8 cellular contexts compared by ENCODE assay signal in the genomic region with DNA sequence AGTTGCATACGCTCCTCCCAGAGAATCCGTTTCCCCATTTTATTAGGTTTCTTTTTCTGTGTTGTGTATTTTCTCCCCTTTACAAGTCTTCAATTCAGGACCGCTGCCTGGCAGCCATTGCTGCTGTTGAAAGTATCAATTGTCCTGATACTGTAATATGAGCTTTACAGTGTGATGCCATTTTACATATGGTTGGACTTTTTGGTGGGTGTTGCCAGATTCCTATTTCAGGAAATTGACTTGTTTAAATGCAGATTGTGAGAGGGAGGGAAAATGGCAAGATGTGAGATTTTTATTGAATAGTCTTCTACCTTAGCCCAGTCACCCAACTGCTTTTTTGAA. TPM values are rescaled to one million over a fixed set of nuclear protein-coding genes. Genes with fewer than 3 reads are reported as not detected.
A peak's percentile ranks its signal among the peaks of the same experiment; 100 is the strongest.
DNase-seq lines count a peak whose midpoint lies in the region; ATAC-seq and TF ChIP-seq lines count a peak whose summit lies in the region.

No MANE protein-coding gene starts in this region.

- H2BK120ac ChIP-seq in IMR-90 (ENCODE audit: low read depth, low read length) = no peak overlapping the region

- peak overlapping the region; percentile 99 for H3K9ac ChIP-seq in IMR-90 (ENCODE audit: low read depth, low read length)

- peak overlapping the region; percentile 94 for H3K27ac Mint-ChIP-seq in CD4-positive, alpha-beta T cell
- peak overlapping the region; percentile 96 for H3K27ac Mint-ChIP-seq in activated T-helper 17 cell treated with anti-CD3 and anti-CD28 coated beads, Interleukin-2, amount 50 U/mL, for 72 hours
- peak overlapping the region; percentile 98 for H3K27ac Mint-ChIP-seq in stimulated activated naive B cell treated with anti-CD40 and anti-IgM and Interleukin-4, amounts not matched to agents 10 μg/mL and 1 μg/mL and 100 μg/mL, for 72 hours

- H3K14ac ChIP-seq in IMR-90 (replicated peaks; ENCODE audit: low read depth, low read length) = peak overlapping the region; percentile 94

- H2BK15ac ChIP-seq in IMR-90 (ENCODE audit: low read depth, low read length) = no peak overlapping the region

- peak overlapping the region; percentile 76 for H3K4me3 ChIP-seq in IMR-90 (ENCODE audit: insufficient read depth, low read depth, low read length)
- peak overlapping the region; percentile 97 for H3K4me3 ChIP-seq in iPS-11a (ENCODE audit: low read depth, low read length)

- H4K20me1 ChIP-seq in IMR-90 (ENCODE audit: insufficient read depth, low read length) = peaks cover 58% of the 10 kb centered on the region

- ATAC-seq in CD4-positive, alpha-beta T cell (ENCODE audit: poor library complexity) = no peak
- no peak for ATAC-seq in IMR-90 (ENCODE audit: low read depth)
- no peak for ATAC-seq in activated T-helper 17 cell treated with anti-CD3 and anti-CD28 coated beads, Interleukin-2, amount 50 U/mL, for 72 hours (replicated peaks)
- ATAC-seq in stimulated activated naive B cell treated with anti-CD40 and anti-IgM and Interleukin-4, amounts not matched to agents 10 μg/mL and 1 μg/mL and 100 μg/mL, for 72 hours (replicated peaks) = no peak
- no peak for ATAC-seq in HG03159 (IDR thresholded peaks at IDR 0.05; ENCODE audit: unreplicated experiment)

- H2BK5ac ChIP-seq in IMR-90 (ENCODE audit: low read depth, low read length, poor library complexity, severe bottlenecking) = peak overlapping the region; percentile 85

- H3K79me1 ChIP-seq in IMR-90 (ENCODE audit: low read depth in 1 of 2, low read length in 2 of 2) = peaks cover 13 to 41% of the 10 kb centered on the region in 2 experiments; a peak in 3 of 4 replicates

- TSS peak; percentile 49 for BruUV-seq in IMR-90 (replicated peaks; lab: Mats Ljungman, UMichigan)

- H4K5ac ChIP-seq in IMR-90 (ENCODE audit: low read depth, low read length) = peak overlapping the region; percentile 43; the same call in 1 of the 2 replicates

- peaks cover 75% of the 10 kb centered on the region for H3K4me1 Mint-ChIP-seq in CD4-positive, alpha-beta T cell (ENCODE audit: low read depth)
- H3K4me1 Mint-ChIP-seq in activated T-helper 17 cell treated with anti-CD3 and anti-CD28 coated beads, Interleukin-2, amount 50 U/mL, for 72 hours = peaks cover 22% of the 10 kb centered on the region
- peaks cover 33 to 55% of the 10 kb centered on the region in 2 donors for H3K4me1 Mint-ChIP-seq in stimulated activated naive B cell treated with anti-CD40 and anti-IgM and Interleukin-4, amounts not matched to agents 10 μg/mL and 1 μg/mL and 100 μg/mL, for 72 hours

- no peak for TF ChIP-seq POLR2A in IMR-90 (IDR thresholded peaks at IDR 0.05; ENCODE audit: low read depth, low read length)

- H3K9me3 ChIP-seq in CD4-positive, alpha-beta T cell (ENCODE audit: control insufficient read depth, low read length) = no peaks in the 10 kb centered on the region
- H3K9me3 ChIP-seq in IMR-90 (ENCODE audit: control insufficient read depth, insufficient read depth, low read length) = no peaks in the 10 kb centered on the region

- H3K4me3 Mint-ChIP-seq in CD4-positive, alpha-beta T cell = peak overlapping the region; percentile 98
- H3K4me3 Mint-ChIP-seq in activated T-helper 17 cell treated with anti-CD3 and anti-CD28 coated beads, Interleukin-2, amount 50 U/mL, for 72 hours = peak overlapping the region; percentile 96
- peak overlapping the region; percentile 92 to 98 for H3K4me3 Mint-ChIP-seq in stimulated activated naive B cell treated with anti-CD40 and anti-IgM and Interleukin-4, amounts not matched to agents 10 μg/mL and 1 μg/mL and 100 μg/mL, for 72 hours

- WGBS in IMR-90 (ENCODE audit: extremely low coverage in 2 of 2, insufficient read length in 1 of 2), 2 experiments = no CpG with 5 or more reads among the region's 3 CpGs

- TF ChIP-seq RAD21 in IMR-90 (IDR thresholded peaks at IDR 0.05; ENCODE audit: low read length) = no peak

- CTCF ChIA-PET in CD4-positive, alpha-beta T cell (lab: Charles Lee) = interaction anchor here (1.4 kb wide), 1 partner anchor 195 kb away, joined by 6 read pairs; no protein-coding TSS in a partner anchor
- CTCF ChIA-PET in IMR-90 (lab: Yijun Ruan, JAX) = no interaction called here

- POLR2A ChIA-PET in CD4-positive, alpha-beta T cell (lab: Charles Lee) = interaction anchor here (0.5 to 1.4 kb wide), 7 partner anchors 8 to 195 kb away, joined by 3 to 8 read pairs (median 4); no protein-coding TSS in a partner anchor
- POLR2A ChIA-PET in IMR-90 (lab: Charles Lee; ENCODE audit: unreplicated experiment) = no interaction called here

- peak overlapping the region; percentile 94 for H3K56ac ChIP-seq in IMR-90 (ENCODE audit: extremely low read depth, insufficient read depth, low read length)

- no peak for TF ChIP-seq CTCF in CD4-positive, alpha-beta T cell (IDR thresholded peaks at IDR 0.05)
- no peak for TF ChIP-seq CTCF in IMR-90 (conservative IDR thresholded peaks at IDR 0.05; ENCODE audit: low read depth, low read length)

- H4K91ac ChIP-seq in IMR-90 (ENCODE audit: insufficient read depth, low read depth, low read length) = peak overlapping the region; percentile 66; the same call in 1 of the 2 replicates

- peak overlapping the region; percentile 98 for H3K4me2 ChIP-seq in IMR-90 (ENCODE audit: low read depth, low read length)

- H2AFZ ChIP-seq in IMR-90 (replicated peaks; ENCODE audit: low read length, poor library complexity) = no peak overlapping the region

- peak overlapping the region; percentile 90; the same call in 1 of the 2 replicates for H2AK5ac ChIP-seq in IMR-90 (ENCODE audit: low read depth, low read length)

- peak overlapping the region; percentile 54 to 55; a peak in 2 of 4 replicates for H4K8ac ChIP-seq in IMR-90 (ENCODE audit: low read depth in 2 of 2, low read length in 2 of 2)

- DNase-seq in CD4-positive, alpha-beta T cell = no peak
- DNase-seq in IMR-90 (peak; percentile 56), cortex of kidney (lab: John Stamatoyannopoulos, UW) (no peak), iPS-NIHi7 (ENCODE audit: extremely low spot score) (no peak)
- no peak for DNase-seq in stimulated activated naive B cell treated with anti-CD40 and anti-IgM and Interleukin-4, amounts not matched to agents 10 μg/mL and 1 μg/mL and 100 μg/mL, for 72 hours

- H3K18ac ChIP-seq in IMR-90 (ENCODE audit: low read depth, low read length) = no peak overlapping the region

- peak overlapping the region; percentile 98 for H2AK9ac ChIP-seq in IMR-90 (replicated peaks; ENCODE audit: low read depth, low read length, poor library complexity)

- no peaks in the 10 kb centered on the region for H3K9me3 Mint-ChIP-seq in CD4-positive, alpha-beta T cell
- H3K9me3 Mint-ChIP-seq in activated T-helper 17 cell treated with anti-CD3 and anti-CD28 coated beads, Interleukin-2, amount 50 U/mL, for 72 hours = no peaks in the 10 kb centered on the region
- H3K9me3 Mint-ChIP-seq in stimulated activated naive B cell treated with anti-CD40 and anti-IgM and Interleukin-4, amounts not matched to agents 10 μg/mL and 1 μg/mL and 100 μg/mL, for 72 hours = no peaks in the 10 kb centered on the region

- in situ Hi-C loops in IMR-90 (cut with MboI; ENCODE audit: low sequenced_read_pairs) = loop anchor here (10.0 kb wide), 1 partner anchor 194 kb away; no protein-coding TSS in a partner anchor

- peaks cover 14% of the 10 kb centered on the region for H3K9me1 ChIP-seq in IMR-90 (ENCODE audit: insufficient read depth, low read length)

- no peaks in the 10 kb centered on the region for H3K27me3 Mint-ChIP-seq in CD4-positive, alpha-beta T cell
- H3K27me3 Mint-ChIP-seq in activated T-helper 17 cell treated with anti-CD3 and anti-CD28 coated beads, Interleukin-2, amount 50 U/mL, for 72 hours = no peaks in the 10 kb centered on the region
- H3K27me3 Mint-ChIP-seq in stimulated activated naive B cell treated with anti-CD40 and anti-IgM and Interleukin-4, amounts not matched to agents 10 μg/mL and 1 μg/mL and 100 μg/mL, for 72 hours = no peaks in the 10 kb centered on the region

- intact Hi-C loops in CD4-positive, alpha-beta T cell (cut with DNase I, micrococcal nuclease) = loop anchor here (1.0 to 10.0 kb wide), 5 partner anchors 17 to 280 kb away; a partner anchor contains a TSS
- intact Hi-C loops in IMR-90 (cut with micrococcal nuclease) = no loop called here

- H3K36me3 Mint-ChIP-seq in CD4-positive, alpha-beta T cell (ENCODE audit: low read depth) = peaks cover 50% of the 10 kb centered on the region
- peaks cover 63% of the 10 kb centered on the region for H3K36me3 Mint-ChIP-seq in activated T-helper 17 cell treated with anti-CD3 and anti-CD28 coated beads, Interleukin-2, amount 50 U/mL, for 72 hours (ENCODE audit: low read depth)
- H3K36me3 Mint-ChIP-seq in stimulated activated naive B cell treated with anti-CD40 and anti-IgM and Interleukin-4, amounts not matched to agents 10 μg/mL and 1 μg/mL and 100 μg/mL, for 72 hours = peaks cover 24 to 61% of the 10 kb centered on the region in 2 donors

- no peak overlapping the region for H2BK20ac ChIP-seq in IMR-90 (ENCODE audit: low read depth, low read length)

- peak overlapping the region; percentile 80 for H3K27ac ChIP-seq in CD4-positive, alpha-beta T cell (ENCODE audit: low read depth, low read length)
- peak overlapping the region; percentile 90 for H3K27ac ChIP-seq in IMR-90 (ENCODE audit: insufficient read depth, low read length)

- peak overlapping the region; percentile 90 for H3K4ac ChIP-seq in IMR-90 (ENCODE audit: low read depth, low read length)

- peaks cover 11% of the 10 kb centered on the region for H3K4me1 ChIP-seq in IMR-90 (ENCODE audit: control insufficient read depth, insufficient read depth, low read length)

- dilution Hi-C loops in IMR-90 (cut with HindIII; ENCODE audit: low sequenced_read_pairs, unreplicated experiment) = no loop called here

- no peaks in the 10 kb centered on the region for H3K27me3 ChIP-seq in CD4-positive, alpha-beta T cell (ENCODE audit: control insufficient read depth, insufficient read depth, low read length)
- no peaks in the 10 kb centered on the region for H3K27me3 ChIP-seq in IMR-90 (ENCODE audit: control insufficient read depth, insufficient read depth, low read length)

- H3K23ac ChIP-seq in IMR-90 (ENCODE audit: low read depth, low read length) = peak overlapping the region; percentile 96

- peaks cover 8% of the 10 kb centered on the region for H3K36me3 ChIP-seq in IMR-90 (ENCODE audit: control insufficient read depth, insufficient read depth, low read length)

RNA-seq across cellular contexts. Expression of a gene that starts 1.2 kb away (rescaled TPM):
- 10 to 100 TPM; 49.0 to 51.1 TPM for total RNA-seq in CD4-positive, alpha-beta T cell
- total RNA-seq in IMR-90 (2012; rRNA removed) = 28.1 and 47.8 TPM in 2 replicates
- 15.8 and 17.7 TPM in 2 replicates for polyA plus RNA-seq in IMR-90 (2012; rRNA removed)
- polyA plus RNA-seq in IMR-90 (2012; cell fraction: cytosol; rRNA removed) = 7.9 and 8.4 TPM in 2 replicates
- 29.3 and 35.5 TPM in 2 replicates for polyA plus RNA-seq in IMR-90 (2012; cell fraction: nucleus; rRNA removed; ENCODE audit: low replicate concordance)
- total RNA-seq in activated T-helper 17 cell treated with anti-CD3 and anti-CD28 coated beads, Interleukin-2, amount 50 U/mL, for 72 hours = 10 to 100 TPM; 61.1 to 64.3 TPM

RNA-seq across cellular contexts. Expression of a gene that starts 43.7 kb away (rescaled TPM):
- total RNA-seq in CD4-positive, alpha-beta T cell = 10 to 100 TPM; 13.6 to 14.7 TPM
- 10.3 and 10.4 TPM in 2 replicates for total RNA-seq in IMR-90 (2012; rRNA removed)
- polyA plus RNA-seq in IMR-90 (2012; rRNA removed) = 15.5 and 15.6 TPM in 2 replicates
- 6.2 and 8.4 TPM in 2 replicates for polyA plus RNA-seq in IMR-90 (2012; cell fraction: cytosol; rRNA removed)
- polyA plus RNA-seq in IMR-90 (2012; cell fraction: nucleus; rRNA removed; ENCODE audit: low replicate concordance) = 28.7 and 31.3 TPM in 2 replicates
- 10 to 100 TPM; 27.9 to 34.4 TPM for total RNA-seq in activated T-helper 17 cell treated with anti-CD3 and anti-CD28 coated beads, Interleukin-2, amount 50 U/mL, for 72 hours
